ENCODE assay signal across 13 cellular contexts in the genomic region with DNA sequence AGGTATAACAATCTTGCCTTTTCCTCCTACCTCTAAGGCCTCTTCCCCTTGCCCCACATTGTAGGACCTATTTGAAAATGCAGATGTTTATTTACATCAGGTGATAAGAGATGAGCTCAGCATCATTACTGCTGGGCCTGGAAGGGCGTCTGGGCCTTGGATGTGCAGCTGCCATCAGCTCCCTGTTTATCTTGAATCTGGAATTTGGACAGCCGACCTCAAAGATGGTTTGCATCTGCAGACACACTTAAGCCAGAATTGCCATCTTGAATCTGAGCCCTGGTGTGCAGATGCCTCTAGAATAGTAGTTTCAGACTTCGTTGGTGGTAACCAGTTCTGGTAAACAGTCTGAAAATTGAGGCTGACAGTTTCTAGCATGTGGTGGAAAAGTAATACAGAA. TPM values are rescaled to one million over a fixed set of nuclear protein-coding genes. Genes with fewer than 3 reads are reported as not detected.
DNase-seq lines count a peak whose midpoint lies in the region; ATAC-seq and TF ChIP-seq lines count a peak whose summit lies in the region.
"Had no signal": no experiment of that assay in that cellular context is flagged by ENCODE, and none has a peak within 500 bp of the region (broad histone marks: within the 10 kb centered on the region; RNA-seq: fewer than 3 reads in every experiment).

No MANE protein-coding gene starts in this region.

- H2BK15ac ChIP-seq in mesenchymal stem cell (ENCODE audit: low read depth, poor library complexity, severe bottlenecking): no peak overlapping the region

- no peak overlapping the region for H3K23ac ChIP-seq in mesenchymal stem cell (ENCODE audit: low read length in 2 of 2)

- peaks cover 36% of the 10 kb centered on the region for H3K4me1 ChIP-seq in mesenchymal stem cell (ENCODE audit: control insufficient read depth, insufficient read depth, low read depth, low read length)
- H3K4me1 ChIP-seq in right lobe of liver: peaks cover 0 to 7% (median 0%) of the 10 kb centered on the region in 4 donors

- no peak overlapping the region for H3K4ac ChIP-seq in mesenchymal stem cell (ENCODE audit: low read depth in 1 of 2, low read length in 2 of 2)

- no peak overlapping the region for H3K9ac ChIP-seq in mesenchymal stem cell (ENCODE audit: low read length)

- peaks cover 63% of the 10 kb centered on the region for H3K4me1 Mint-ChIP-seq in activated naive CD8-positive, alpha-beta T cell treated with anti-CD3 and anti-CD28 coated beads for 36 hours
- H3K4me1 Mint-ChIP-seq in activated naive CD8-positive, alpha-beta T cell treated with anti-CD3 and anti-CD28 coated beads, Interleukin-2, amount 50 U/mL, for 24 hours: peaks cover 72% of the 10 kb centered on the region
- H3K4me1 Mint-ChIP-seq in activated T-helper 17 cell treated with anti-CD3 and anti-CD28 coated beads, Interleukin-2, amount 50 U/mL, for 72 hours: peaks cover 50% of the 10 kb centered on the region
- peaks cover 79% of the 10 kb centered on the region for H3K4me1 Mint-ChIP-seq in type B pancreatic cell (ENCODE audit: unreplicated experiment)

- H2BK120ac ChIP-seq in mesenchymal stem cell (ENCODE audit: low read depth, low read length): no peak overlapping the region

- no peak overlapping the region for H2AFZ ChIP-seq in mesenchymal stem cell (ENCODE audit: low read depth, low read length)

- peaks cover 12% of the 10 kb centered on the region for H3K36me3 Mint-ChIP-seq in activated naive CD8-positive, alpha-beta T cell treated with anti-CD3 and anti-CD28 coated beads for 36 hours
- H3K36me3 Mint-ChIP-seq in activated naive CD8-positive, alpha-beta T cell treated with anti-CD3 and anti-CD28 coated beads, Interleukin-2, amount 50 U/mL, for 24 hours (ENCODE audit: low read depth): peaks cover 9% of the 10 kb centered on the region
- peaks cover 46% of the 10 kb centered on the region for H3K36me3 Mint-ChIP-seq in activated T-helper 17 cell treated with anti-CD3 and anti-CD28 coated beads, Interleukin-2, amount 50 U/mL, for 72 hours (ENCODE audit: low read depth)
- H3K36me3 Mint-ChIP-seq in type B pancreatic cell: peaks cover 8% of the 10 kb centered on the region

- H3K36me3 ChIP-seq in mesenchymal stem cell (ENCODE audit: control insufficient read depth in 1 of 2, insufficient read depth in 2 of 2, low read depth in 1 of 2, low read length in 2 of 2) (peaks cover 13 to 17% of the 10 kb centered on the region in 2 experiments), right lobe of liver (peaks cover 0 to 13% (median 0%) of the 10 kb centered on the region in 4 donors)

- H3K27ac ChIP-seq in mesenchymal stem cell (ENCODE audit: low read length, poor library complexity, severe bottlenecking) (no peak overlapping the region), right lobe of liver (no peak overlapping the region)
- H3K27ac ChIP-seq: left lung had no signal

- H2AK5ac ChIP-seq in mesenchymal stem cell (ENCODE audit: low read length, severe bottlenecking): no peak overlapping the region

- H3K4me2 ChIP-seq in mesenchymal stem cell (ENCODE audit: low read length, poor library complexity, severe bottlenecking): no peak overlapping the region

- H3K9me3 Mint-ChIP-seq in activated naive CD8-positive, alpha-beta T cell treated with anti-CD3 and anti-CD28 coated beads for 36 hours: no peaks in the 10 kb centered on the region
- H3K9me3 Mint-ChIP-seq in activated naive CD8-positive, alpha-beta T cell treated with anti-CD3 and anti-CD28 coated beads, Interleukin-2, amount 50 U/mL, for 24 hours: no peaks in the 10 kb centered on the region
- H3K9me3 Mint-ChIP-seq in activated T-helper 17 cell treated with anti-CD3 and anti-CD28 coated beads, Interleukin-2, amount 50 U/mL, for 72 hours: no peaks in the 10 kb centered on the region
- peaks cover 4% of the 10 kb centered on the region for H3K9me3 Mint-ChIP-seq in type B pancreatic cell

- H3K27me3 Mint-ChIP-seq in activated naive CD8-positive, alpha-beta T cell treated with anti-CD3 and anti-CD28 coated beads for 36 hours: no peaks in the 10 kb centered on the region
- no peaks in the 10 kb centered on the region for H3K27me3 Mint-ChIP-seq in activated naive CD8-positive, alpha-beta T cell treated with anti-CD3 and anti-CD28 coated beads, Interleukin-2, amount 50 U/mL, for 24 hours
- H3K27me3 Mint-ChIP-seq in activated T-helper 17 cell treated with anti-CD3 and anti-CD28 coated beads, Interleukin-2, amount 50 U/mL, for 72 hours: no peaks in the 10 kb centered on the region
- H3K27me3 Mint-ChIP-seq in type B pancreatic cell: no peaks in the 10 kb centered on the region

- H2BK12ac ChIP-seq in mesenchymal stem cell (ENCODE audit: low read length in 2 of 2): no peak overlapping the region

- no peak for ATAC-seq in activated naive CD8-positive, alpha-beta T cell treated with anti-CD3 and anti-CD28 coated beads, Interleukin-2, amount 50 U/mL, for 24 hours
- no peak for ATAC-seq in activated T-helper 17 cell treated with anti-CD3 and anti-CD28 coated beads, Interleukin-2, amount 50 U/mL, for 72 hours (replicated peaks)
- ATAC-seq in right lobe of liver: no peak
- ATAC-seq: left lung had no signal

- H3K4me3 ChIP-seq in mesenchymal stem cell (ENCODE audit: insufficient read depth in 1 of 2, low read depth in 1 of 2, low read length in 2 of 2) (no peak overlapping the region), right lobe of liver (no peak overlapping the region)
- H3K4me3 ChIP-seq: left lung had no signal

- H3K14ac ChIP-seq in mesenchymal stem cell (ENCODE audit: low read length in 2 of 2): no peak overlapping the region

- peak overlapping the region; percentile 16 for H3K27ac Mint-ChIP-seq in activated naive CD8-positive, alpha-beta T cell treated with anti-CD3 and anti-CD28 coated beads for 36 hours
- H3K27ac Mint-ChIP-seq in activated naive CD8-positive, alpha-beta T cell treated with anti-CD3 and anti-CD28 coated beads, Interleukin-2, amount 50 U/mL, for 24 hours: no peak overlapping the region
- peak overlapping the region; percentile 50 for H3K27ac Mint-ChIP-seq in activated T-helper 17 cell treated with anti-CD3 and anti-CD28 coated beads, Interleukin-2, amount 50 U/mL, for 72 hours
- H3K27ac Mint-ChIP-seq in type B pancreatic cell: peak overlapping the region; percentile 39

- TF ChIP-seq CTCF in type B pancreatic cell (conservative IDR thresholded peaks at IDR 0.05) (no peak), right lobe of liver (IDR thresholded peaks at IDR 0.05) (no peak)

- intact Hi-C loops in right lobe of liver (cut with DNase I): no loop called here

- no peak for DNase-seq in activated naive CD8-positive, alpha-beta T cell treated with anti-CD3 and anti-CD28 coated beads for 36 hours
- DNase-seq in activated naive CD8-positive, alpha-beta T cell treated with anti-CD3 and anti-CD28 coated beads, Interleukin-2, amount 50 U/mL, for 24 hours: no peak
- DNase-seq in mesenchymal stem cell: peak; percentile 38
- DNase-seq in type B pancreatic cell (ENCODE audit: extremely low spot score, unreplicated experiment): no peak
- no peak for DNase-seq in right lobe of liver
- no peak for DNase-seq in DMS 273 (lab: John Stamatoyannopoulos, UW; ENCODE audit: unreplicated experiment)
- DNase-seq in retina: no peak
- DNase-seq: effector memory CD4-positive, alpha-beta T cell; H7; left lung; NCI-H226; T-helper 1 cell had no signal

- H3K18ac ChIP-seq in mesenchymal stem cell (ENCODE audit: low read depth in 1 of 2, low read length in 2 of 2): no peak overlapping the region

- H3K27me3 ChIP-seq in mesenchymal stem cell (ENCODE audit: control insufficient read depth in 1 of 2, insufficient read depth in 1 of 2, low read length in 2 of 2) (no peaks in the 10 kb centered on the region), right lobe of liver (no peaks in the 10 kb centered on the region)
- H3K27me3 ChIP-seq: left lung had no signal

- peaks cover 17% of the 10 kb centered on the region for H3K79me1 ChIP-seq in mesenchymal stem cell (replicated peaks; ENCODE audit: low read length, poor library complexity, severe bottlenecking)

- WGBS in mesenchymal stem cell: 33% methylated on average over 3 of the region's 3 CpGs
- WGBS in right lobe of liver (ENCODE audit: insufficient coverage, low coverage, low lambda C conversion rate, missing lambda C conversion rate): 54% methylated on average over 3 of the region's 3 CpGs

- H3K9me3 ChIP-seq in mesenchymal stem cell (ENCODE audit: control insufficient read depth, low read length) (no peaks in the 10 kb centered on the region), right lobe of liver (no peaks in the 10 kb centered on the region)
- H3K9me3 ChIP-seq: left lung had no signal

- H4K91ac ChIP-seq in mesenchymal stem cell (ENCODE audit: low read length): no peak overlapping the region

- no peak overlapping the region for H4K8ac ChIP-seq in mesenchymal stem cell (ENCODE audit: low read length)

- H3K4me3 Mint-ChIP-seq in activated naive CD8-positive, alpha-beta T cell treated with anti-CD3 and anti-CD28 coated beads for 36 hours: no peak overlapping the region
- no peak overlapping the region for H3K4me3 Mint-ChIP-seq in activated naive CD8-positive, alpha-beta T cell treated with anti-CD3 and anti-CD28 coated beads, Interleukin-2, amount 50 U/mL, for 24 hours
- no peak overlapping the region for H3K4me3 Mint-ChIP-seq in activated T-helper 17 cell treated with anti-CD3 and anti-CD28 coated beads, Interleukin-2, amount 50 U/mL, for 72 hours
- H3K4me3 Mint-ChIP-seq in type B pancreatic cell: no peak overlapping the region

- H2BK5ac ChIP-seq in mesenchymal stem cell (ENCODE audit: low read depth, low read length, poor library complexity, severe bottlenecking): no peak overlapping the region

- TF ChIP-seq POLR2A in right lobe of liver (IDR thresholded peaks at IDR 0.05): no peak

RNA-seq across cellular contexts. Expression of a gene that starts 59.0 kb away (rescaled TPM):
- total RNA-seq in activated naive CD8-positive, alpha-beta T cell treated with anti-CD3 and anti-CD28 coated beads for 36 hours: 10 to 100 TPM; 18.9 TPM
- 10 to 100 TPM; 28.9 to 35.3 TPM for total RNA-seq in activated T-helper 17 cell treated with anti-CD3 and anti-CD28 coated beads, Interleukin-2, amount 50 U/mL, for 72 hours
- 12.6 TPM for polyA plus RNA-seq in mesenchymal stem cell (2013, experiment 1 of 2)
- polyA plus RNA-seq in mesenchymal stem cell (2013, experiment 2 of 2): 11.6 TPM
- 26.8 and 37.1 TPM in 2 replicates for total RNA-seq in type B pancreatic cell (ENCODE audit: low replicate concordance)
- total RNA-seq in right lobe of liver: 10 to 100 TPM in 2 of 6 experiments, 1 to 10 TPM in 4; 8.5 to 12.3 (median 9.7) TPM
